ENCODE assay signal across 31 cellular contexts in the genomic region with DNA sequence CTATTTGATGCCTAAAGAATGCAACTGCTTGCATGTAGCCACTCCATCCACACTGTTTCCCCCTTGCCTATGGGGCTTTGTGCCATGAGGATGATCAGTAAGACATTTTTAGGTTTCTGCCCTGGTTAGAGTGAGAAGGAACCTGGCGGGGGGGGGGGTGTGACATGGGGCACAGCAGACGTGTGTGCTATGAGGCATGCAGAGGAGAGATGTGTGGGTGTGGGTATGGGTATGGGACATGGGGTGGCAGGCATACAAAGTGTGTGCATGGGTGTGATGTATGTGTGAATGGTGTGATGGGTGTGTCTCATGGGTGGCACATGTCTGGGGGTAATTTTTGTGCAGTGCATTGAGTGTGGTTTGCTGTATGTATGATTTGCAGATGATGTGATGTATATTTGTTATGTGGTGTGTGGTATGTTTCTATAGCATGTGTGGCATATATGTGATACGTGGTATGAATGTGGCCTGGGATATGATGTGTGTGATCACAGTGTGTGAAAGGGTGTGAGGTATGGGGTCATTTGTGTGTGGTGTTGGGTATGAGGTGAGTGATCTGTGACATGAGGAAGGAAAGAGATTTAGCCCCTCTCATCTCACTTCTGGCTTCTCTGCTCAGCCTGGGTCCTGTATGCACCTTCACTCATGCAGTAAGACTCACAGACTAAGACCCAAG. TPM values are rescaled to one million over a fixed set of nuclear protein-coding genes. Genes with fewer than 3 reads are reported as not detected.
"Had no signal": no experiment of that assay in that cellular context is flagged by ENCODE, and none has a peak within 500 bp of the region (broad histone marks: within the 10 kb centered on the region; RNA-seq: fewer than 3 reads in every experiment).

No MANE protein-coding gene starts in this region.

- H3K27me3 Mint-ChIP-seq: activated CD4-positive, alpha-beta memory T cell treated with anti-CD3 and anti-CD28 coated beads for 36 hours; activated naive CD8-positive, alpha-beta T cell; activated T-helper 17 cell treated with anti-CD3 and anti-CD28 coated beads, Interleukin-2, amount 50 U/mL, for 72 hours had no signal

- H3K4me1 Mint-ChIP-seq: activated CD4-positive, alpha-beta T cell treated with anti-CD3 and anti-CD28 coated beads, Interleukin-2, amount 10 ng/mL, durations not matched to agents 7 days and 5 days; activated T-helper 17 cell treated with anti-CD3 and anti-CD28 coated beads, Interleukin-2, amount 50 U/mL, for 72 hours; T-cell had no signal

- ATAC-seq: activated T-helper 17 cell treated with anti-CD3 and anti-CD28 coated beads, Interleukin-2, amount 50 U/mL, for 72 hours; T-cell had no signal

- H3K4me3 ChIP-seq: cardiac muscle cell had no signal

- H3K27ac Mint-ChIP-seq: activated CD4-positive, alpha-beta memory T cell treated with anti-CD3 and anti-CD28 coated beads for 36 hours; activated CD4-positive, alpha-beta T cell treated with anti-CD3 and anti-CD28 coated beads, Interleukin-2, amount 10 ng/mL, durations not matched to agents 7 days and 5 days; activated naive CD4-positive, alpha-beta T cell treated with anti-CD3 and anti-CD28 coated beads for 36 hours; activated naive CD8-positive, alpha-beta T cell; activated T-helper 17 cell treated with anti-CD3 and anti-CD28 coated beads, Interleukin-2, amount 50 U/mL, for 72 hours; T-cell had no signal

- DNase-seq: activated CD4-positive, alpha-beta memory T cell treated with anti-CD3 and anti-CD28 coated beads for 36 hours; activated CD4-positive, alpha-beta T cell treated with anti-CD3 and anti-CD28 coated beads, Interleukin-2, amount 10 ng/mL, durations not matched to agents 7 days and 5 days; activated CD4-positive, CD25-positive, alpha-beta regulatory T cell; activated gamma-delta T cell; activated naive CD4-positive, alpha-beta T cell treated with anti-CD3 and anti-CD28 coated beads for 36 hours; activated T-cell treated with anti-CD3 and anti-CD28 coated beads, Interleukin-2, amount 50 U/mL, for 48 hours; amygdala; NCI-H1092; NCI-H1417; NCI-H2029; NCI-H2107; NCI-H2171 treated with DMSO at 0.1 percent for 48 hours; NCI-H226; NCI-H526 treated with DMSO at 0.1 percent for 48 hours; NCI-H82; SIG-M5; T-cell; T-helper 2 cell; T1000 had no signal

- H3K9me3 Mint-ChIP-seq: activated CD4-positive, alpha-beta memory T cell treated with anti-CD3 and anti-CD28 coated beads for 36 hours; activated CD4-positive, alpha-beta T cell treated with anti-CD3 and anti-CD28 coated beads, Interleukin-2, amount 10 ng/mL, durations not matched to agents 7 days and 5 days; activated naive CD4-positive, alpha-beta T cell treated with anti-CD3 and anti-CD28 coated beads for 36 hours; activated T-helper 17 cell treated with anti-CD3 and anti-CD28 coated beads, Interleukin-2, amount 50 U/mL, for 72 hours; T-cell had no signal

- H3K4me3 Mint-ChIP-seq: activated CD4-positive, alpha-beta memory T cell treated with anti-CD3 and anti-CD28 coated beads for 36 hours; activated CD4-positive, alpha-beta T cell treated with anti-CD3 and anti-CD28 coated beads, Interleukin-2, amount 10 ng/mL, durations not matched to agents 7 days and 5 days; activated naive CD4-positive, alpha-beta T cell treated with anti-CD3 and anti-CD28 coated beads for 36 hours; activated naive CD8-positive, alpha-beta T cell; activated T-helper 17 cell treated with anti-CD3 and anti-CD28 coated beads, Interleukin-2, amount 50 U/mL, for 72 hours; brain; T-cell had no signal

- H3K27ac ChIP-seq: cardiac muscle cell, VCaP had no signal

- H3K36me3 Mint-ChIP-seq: activated CD4-positive, alpha-beta memory T cell treated with anti-CD3 and anti-CD28 coated beads for 36 hours; activated naive CD8-positive, alpha-beta T cell; brain; T-cell had no signal

- FAIRE-seq: astrocyte, TTC549 had no signal

RNA-seq across cellular contexts. Expression of a gene that starts 14.9 kb away (rescaled TPM):
- total RNA-seq: activated CD4-positive, alpha-beta memory T cell treated with anti-CD3 and anti-CD28 coated beads for 36 hours; activated CD4-positive, alpha-beta T cell treated with anti-CD3 and anti-CD28 coated beads, Interleukin-2, amount 10 ng/mL, durations not matched to agents 7 days and 5 days; activated naive CD4-positive, alpha-beta T cell treated with anti-CD3 and anti-CD28 coated beads for 36 hours; activated T-helper 17 cell treated with anti-CD3 and anti-CD28 coated beads, Interleukin-2, amount 50 U/mL, for 72 hours; astrocyte; cardiac muscle cell; LHCN-M2; M059J; NCI-H460; OCI-LY7; RPMI7951; T-cell had no signal
- polyA plus RNA-seq: cardiac muscle cell had no signal
